ENCODE assay signal across 9 cellular contexts in genomic region chrX:119734897-119735339, GRCh38. TPM values are rescaled to one million over a fixed set of nuclear protein-coding genes. Genes with fewer than 3 reads are reported as not detected.
DNase-seq lines count a peak whose midpoint lies in the region; ATAC-seq and TF ChIP-seq lines count a peak whose summit lies in the region.
"Had no signal": no experiment of that assay in that cellular context is flagged by ENCODE, and none has a peak within 500 bp of the region (broad histone marks: within the 10 kb centered on the region; RNA-seq: fewer than 3 reads in every experiment).

No MANE protein-coding gene starts in this region.

- H3K4me1 ChIP-seq in Panc1 (ENCODE audit: control insufficient read depth, insufficient read depth, low read length) (peaks cover 8% of the 10 kb centered on the region; the same call in 1 of the 2 replicates), upper lobe of right lung (no peaks in the 10 kb centered on the region)
- no peaks in the 10 kb centered on the region for H3K4me1 ChIP-seq in CD8-positive, alpha-beta T cell (ENCODE audit: insufficient read depth, low read length)
- H3K4me1 ChIP-seq: SJSA1 had no signal

- H3K36me3 ChIP-seq in Panc1 (ENCODE audit: control insufficient read depth, insufficient read depth, low read length) (no peaks in the 10 kb centered on the region), upper lobe of right lung (no peaks in the 10 kb centered on the region)
- no peaks in the 10 kb centered on the region for H3K36me3 ChIP-seq in CD8-positive, alpha-beta T cell (ENCODE audit: insufficient read depth, low read length)
- H3K36me3 ChIP-seq: SJSA1 had no signal

- peaks cover 8% of the 10 kb centered on the region for H3K27me3 Mint-ChIP-seq in activated T-helper 1 cell treated with anti-CD3 and anti-CD28 coated beads, Interleukin-12 subunit alpha, Interleukin-12 subunit beta, Interleukin-2, Interleukin-4 antibody, amounts not matched to agents 30 ng/mL and 10 ng/mL and 1 ng/mL, durations not matched to agents 14 hours and 24 hours and 36 hours (ENCODE audit: insufficient read depth)
- H3K27me3 Mint-ChIP-seq in CD8-positive, alpha-beta T cell (ENCODE audit: low read depth): no peaks in the 10 kb centered on the region

- DNase-seq in NCI-H2171 treated with DMSO at 0.1 percent for 48 hours (lab: John Stamatoyannopoulos, UW) (peak; percentile 39), NCI-H2171 (lab: John Stamatoyannopoulos, UW) (no peak), Panc1 (ENCODE audit: low read depth, low spot score) (no peak), hippocampal formation (lab: John Stamatoyannopoulos, UW) (peak; percentile 22 to 31), upper lobe of right lung (peak; percentile 72)
- no peak for DNase-seq in activated T-helper 1 cell treated with anti-CD3 and anti-CD28 coated beads, Interleukin-12 subunit alpha, Interleukin-12 subunit beta, Interleukin-2, Interleukin-4 antibody, amounts not matched to agents 30 ng/mL and 10 ng/mL and 1 ng/mL, durations not matched to agents 14 hours and 24 hours and 36 hours (ENCODE audit: low spot score)
- no peak for DNase-seq in CD8-positive, alpha-beta T cell

- H3K27ac ChIP-seq in Panc1 (ENCODE audit: low read length): no peak overlapping the region
- H3K27ac ChIP-seq in upper lobe of right lung: no peak overlapping the region
- H3K27ac ChIP-seq in CD8-positive, alpha-beta T cell (ENCODE audit: low read depth, low read length): no peak overlapping the region
- H3K27ac ChIP-seq: SJSA1 had no signal

- no peaks in the 10 kb centered on the region for H3K27me3 ChIP-seq in Panc1 (ENCODE audit: control insufficient read depth, insufficient read depth, low read length)
- H3K27me3 ChIP-seq in upper lobe of right lung: no peaks in the 10 kb centered on the region
- H3K27me3 ChIP-seq in CD8-positive, alpha-beta T cell (ENCODE audit: insufficient read depth, low read length): no peaks in the 10 kb centered on the region
- H3K27me3 ChIP-seq: SJSA1 had no signal

- intact Hi-C loops in Panc1 (cut with micrococcal nuclease; ENCODE audit: unreplicated experiment) (no loop called here), upper lobe of right lung (cut with DNase I) (no loop called here)
- intact Hi-C loops in activated T-helper 1 cell treated with anti-CD3 and anti-CD28 coated beads, Interleukin-12 subunit alpha, Interleukin-12 subunit beta, Interleukin-2, Interleukin-4 antibody, amounts not matched to agents 30 ng/mL and 10 ng/mL and 1 ng/mL, durations not matched to agents 14 hours and 24 hours and 36 hours (cut with micrococcal nuclease): no loop called here
- intact Hi-C loops in CD8-positive, alpha-beta T cell (cut with DNase I, micrococcal nuclease): loop anchor here in 1 of 2 experiments (5.0 kb wide), 1 partner anchor 73 kb away; no protein-coding TSS in a partner anchor

- H3K4me3 Mint-ChIP-seq in activated T-helper 1 cell treated with anti-CD3 and anti-CD28 coated beads, Interleukin-12 subunit alpha, Interleukin-12 subunit beta, Interleukin-2, Interleukin-4 antibody, amounts not matched to agents 30 ng/mL and 10 ng/mL and 1 ng/mL, durations not matched to agents 14 hours and 24 hours and 36 hours: no peak overlapping the region
- H3K4me3 Mint-ChIP-seq in CD8-positive, alpha-beta T cell: no peak overlapping the region

- no peak overlapping the region for H3K27ac Mint-ChIP-seq in activated T-helper 1 cell treated with anti-CD3 and anti-CD28 coated beads, Interleukin-12 subunit alpha, Interleukin-12 subunit beta, Interleukin-2, Interleukin-4 antibody, amounts not matched to agents 30 ng/mL and 10 ng/mL and 1 ng/mL, durations not matched to agents 14 hours and 24 hours and 36 hours
- H3K27ac Mint-ChIP-seq in CD8-positive, alpha-beta T cell: no peak overlapping the region

- H3K36me3 Mint-ChIP-seq in activated T-helper 1 cell treated with anti-CD3 and anti-CD28 coated beads, Interleukin-12 subunit alpha, Interleukin-12 subunit beta, Interleukin-2, Interleukin-4 antibody, amounts not matched to agents 30 ng/mL and 10 ng/mL and 1 ng/mL, durations not matched to agents 14 hours and 24 hours and 36 hours (ENCODE audit: low read depth): no peaks in the 10 kb centered on the region
- no peaks in the 10 kb centered on the region for H3K36me3 Mint-ChIP-seq in CD8-positive, alpha-beta T cell

- POLR2A ChIA-PET in Panc1 (lab: Charles Lee): interaction anchor here (0.9 kb wide), 1 partner anchor 25 kb away, joined by 3 read pairs; no protein-coding TSS in a partner anchor
- POLR2A ChIA-PET in CD8-positive, alpha-beta T cell (lab: Charles Lee): no interaction called here

- H3K4me1 Mint-ChIP-seq in activated T-helper 1 cell treated with anti-CD3 and anti-CD28 coated beads, Interleukin-12 subunit alpha, Interleukin-12 subunit beta, Interleukin-2, Interleukin-4 antibody, amounts not matched to agents 30 ng/mL and 10 ng/mL and 1 ng/mL, durations not matched to agents 14 hours and 24 hours and 36 hours (ENCODE audit: low read depth): no peaks in the 10 kb centered on the region
- peaks cover under 1% of the 10 kb centered on the region for H3K4me1 Mint-ChIP-seq in CD8-positive, alpha-beta T cell (ENCODE audit: low read depth)

- H3K9me3 ChIP-seq in Panc1 (ENCODE audit: control insufficient read depth, insufficient read depth, low read depth, low read length) (no peaks in the 10 kb centered on the region), upper lobe of right lung (no peaks in the 10 kb centered on the region)
- no peaks in the 10 kb centered on the region for H3K9me3 ChIP-seq in CD8-positive, alpha-beta T cell (ENCODE audit: low read length)
- H3K9me3 ChIP-seq: SJSA1 had no signal

- no peak overlapping the region for H3K4me3 ChIP-seq in Panc1 (ENCODE audit: low read depth in 2 of 2, low read length in 2 of 2)
- no peak overlapping the region for H3K4me3 ChIP-seq in upper lobe of right lung
- no peak overlapping the region for H3K4me3 ChIP-seq in CD8-positive, alpha-beta T cell (ENCODE audit: low read depth, low read length)
- H3K4me3 ChIP-seq: SJSA1 had no signal

- no peak for TF ChIP-seq CTCF in Panc1 (IDR thresholded peaks at IDR 0.05)
- TF ChIP-seq CTCF in upper lobe of right lung (IDR thresholded peaks at IDR 0.05): no peak
- TF ChIP-seq CTCF in CD8-positive, alpha-beta T cell (IDR thresholded peaks at IDR 0.05): no peak

- H3K9me3 Mint-ChIP-seq in activated T-helper 1 cell treated with anti-CD3 and anti-CD28 coated beads, Interleukin-12 subunit alpha, Interleukin-12 subunit beta, Interleukin-2, Interleukin-4 antibody, amounts not matched to agents 30 ng/mL and 10 ng/mL and 1 ng/mL, durations not matched to agents 14 hours and 24 hours and 36 hours: no peaks in the 10 kb centered on the region
- H3K9me3 Mint-ChIP-seq in CD8-positive, alpha-beta T cell: no peaks in the 10 kb centered on the region

- no TSS peak for BruUV-seq in Panc1 (replicated peaks; lab: Mats Ljungman, UMichigan)

- in situ Hi-C loops in Panc1 (cut with HindIII; ENCODE audit: low pct_unique_long_range_greater_than_20kb, low sequenced_read_pairs): no loop called here

- CTCF ChIA-PET in Panc1 (lab: Charles Lee): interaction anchor here (0.6 to 1.6 kb wide), 2 partner anchors 14 to 125 kb away, joined by 3 to 7 read pairs; no protein-coding TSS in a partner anchor
- CTCF ChIA-PET in CD8-positive, alpha-beta T cell (lab: Charles Lee): interaction anchor here (0.7 to 1.5 kb wide), 3 partner anchors 218 to 535 kb away, joined by 3 read pairs; no protein-coding TSS in a partner anchor

- ATAC-seq in Panc1 (peak; percentile 54), upper lobe of right lung (peak; percentile 62), GM19467 (IDR thresholded peaks at IDR 0.05; ENCODE audit: unreplicated experiment) (no peak)
- no peak for ATAC-seq in CD8-positive, alpha-beta T cell

RNA-seq across cellular contexts. Expression of gene SOWAHD, which starts 23.5 kb away (rescaled TPM):
- total RNA-seq in Panc1 (2021; ENCODE audit: unreplicated experiment): 1.1 TPM
- polyA plus RNA-seq in Panc1 (2012; ENCODE audit: insufficient read length): 0.75 TPM
- 4.0 TPM for total RNA-seq in upper lobe of right lung
- total RNA-seq in activated T-helper 1 cell treated with anti-CD3 and anti-CD28 coated beads, Interleukin-12 subunit alpha, Interleukin-12 subunit beta, Interleukin-2, Interleukin-4 antibody, amounts not matched to agents 30 ng/mL and 10 ng/mL and 1 ng/mL, durations not matched to agents 14 hours and 24 hours and 36 hours: 0.21 and 0.34 TPM in 2 replicates
- total RNA-seq in CD8-positive, alpha-beta T cell: under 1 TPM in 1 of 2 experiments, not detected in 1; 0.22 TPM

RNA-seq across cellular contexts. Expression of gene SEPTIN6, which starts 42.0 kb away (rescaled TPM):
- 31.2 TPM for total RNA-seq in Panc1 (2021; ENCODE audit: unreplicated experiment)
- 41.0 TPM for polyA plus RNA-seq in Panc1 (2012; ENCODE audit: insufficient read length)
- total RNA-seq in upper lobe of right lung: 20.9 TPM
- 159 and 172 TPM in 2 replicates for total RNA-seq in activated T-helper 1 cell treated with anti-CD3 and anti-CD28 coated beads, Interleukin-12 subunit alpha, Interleukin-12 subunit beta, Interleukin-2, Interleukin-4 antibody, amounts not matched to agents 30 ng/mL and 10 ng/mL and 1 ng/mL, durations not matched to agents 14 hours and 24 hours and 36 hours
- total RNA-seq in CD8-positive, alpha-beta T cell: 100 to 1,000 TPM; 136 to 138 TPM

RNA-seq across cellular contexts. Expression of gene RPL39, which starts 56.5 kb away (rescaled TPM):
- 1,882 TPM for total RNA-seq in Panc1 (2021; ENCODE audit: unreplicated experiment)
- 1,687 TPM for polyA plus RNA-seq in Panc1 (2012; ENCODE audit: insufficient read length)
- total RNA-seq in upper lobe of right lung: 1,275 TPM
- 1,853 and 1,912 TPM in 2 replicates for total RNA-seq in activated T-helper 1 cell treated with anti-CD3 and anti-CD28 coated beads, Interleukin-12 subunit alpha, Interleukin-12 subunit beta, Interleukin-2, Interleukin-4 antibody, amounts not matched to agents 30 ng/mL and 10 ng/mL and 1 ng/mL, durations not matched to agents 14 hours and 24 hours and 36 hours
- 1,000 to 10,000 TPM; 4,125 to 4,338 TPM for total RNA-seq in CD8-positive, alpha-beta T cell

Comparison
In these comparisons a context has a peak if more than half of its experiments do, and no peak if none do; other contexts are left out.
1. DNase-seq: peak in NCI-H2171 treated with DMSO at 0.1 percent for 48 hours (single experiment), hippocampal formation (2 of 2) and upper lobe of right lung (single experiment); none in NCI-H2171 (single experiment), Panc1 (single experiment), activated T-helper 1 cell treated with anti-CD3 and anti-CD28 coated beads, Interleukin-12 subunit alpha, Interleukin-12 subunit beta, Interleukin-2, Interleukin-4 antibody, amounts not matched to agents 30 ng/mL and 10 ng/mL and 1 ng/mL, durations not matched to agents 14 hours and 24 hours and 36 hours (single experiment) and CD8-positive, alpha-beta T cell (0 of 7).
2. ATAC-seq: peak in Panc1 (single experiment) and upper lobe of right lung (single experiment); none in GM19467 (single experiment) and CD8-positive, alpha-beta T cell (single experiment).